Comparison of ENCODE assay signal across 18 cellular contexts in the genomic region with DNA sequence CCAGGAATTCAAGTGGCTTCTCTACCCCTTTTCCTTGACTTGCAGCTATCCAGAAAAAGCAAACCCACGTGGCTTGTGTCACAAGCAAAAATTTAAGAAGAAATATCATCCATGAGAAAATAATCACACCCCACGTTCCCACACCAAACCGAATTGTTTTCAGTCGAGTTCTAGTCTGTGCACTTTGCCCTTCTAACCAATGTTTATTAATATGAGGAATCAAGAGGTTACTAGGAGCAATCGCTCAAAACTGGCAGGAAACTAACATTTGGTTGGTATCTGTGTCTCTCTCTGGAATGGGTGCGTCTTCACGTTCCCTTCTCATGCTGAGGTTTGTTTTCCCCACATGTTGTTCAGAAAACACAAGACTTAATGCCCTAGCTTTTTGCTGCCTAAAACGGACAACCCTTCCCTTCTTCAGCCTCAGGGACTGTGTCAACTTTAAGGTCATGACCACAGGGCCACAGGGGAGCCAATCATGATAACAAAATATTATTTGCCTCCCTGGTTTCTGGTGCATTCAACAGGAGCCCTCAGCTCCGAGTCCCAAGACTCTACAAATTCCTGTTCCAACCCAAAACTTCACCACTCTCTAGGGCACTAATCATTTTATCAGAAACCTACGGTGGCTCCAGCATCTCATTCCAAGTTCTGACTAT. TPM values are rescaled to one million over a fixed set of nuclear protein-coding genes. Genes with fewer than 3 reads are reported as not detected.
A peak's percentile ranks its signal among the peaks of the same experiment; 100 is the strongest.
DNase-seq lines count a peak whose midpoint lies in the region; ATAC-seq lines count a peak whose summit lies in the region.
"Had no signal": no experiment of that assay in that cellular context is flagged by ENCODE, and none has a peak within 500 bp of the region (broad histone marks: within the 10 kb centered on the region; RNA-seq: fewer than 3 reads in every experiment).

No MANE protein-coding gene starts in this region.

- peaks cover 5 to 9% of the 10 kb centered on the region in 2 donors for H3K27me3 Mint-ChIP-seq in effector memory CD8-positive, alpha-beta T cell
- peaks cover 3% of the 10 kb centered on the region for H3K27me3 Mint-ChIP-seq in activated CD4-positive, alpha-beta T cell treated with anti-CD3 and anti-CD28 coated beads, Interleukin-2, amount 10 ng/mL, durations not matched to agents 7 days and 5 days

- H3K9me3 ChIP-seq in adipocyte (ENCODE audit: control insufficient read depth, low read length) = no peaks in the 10 kb centered on the region
- H3K9me3 ChIP-seq: BE2C had no signal

- H3K4me3 ChIP-seq in ACC112 (ENCODE audit: low read depth, low read length) (no peak overlapping the region), adipocyte (ENCODE audit: low read length) (no peak overlapping the region)
- H3K4me3 ChIP-seq: GM12878 had no signal

- CTCF ChIA-PET in activated CD4-positive, alpha-beta T cell treated with anti-CD3 and anti-CD28 coated beads, Interleukin-2, amount 10 ng/mL, durations not matched to agents 7 days and 5 days (lab: Charles Lee) = no interaction called here

- H3K27ac Mint-ChIP-seq in effector memory CD8-positive, alpha-beta T cell = no peak overlapping the region
- H3K27ac Mint-ChIP-seq in activated CD4-positive, alpha-beta T cell treated with anti-CD3 and anti-CD28 coated beads, Interleukin-2, amount 10 ng/mL, durations not matched to agents 7 days and 5 days = no peak overlapping the region
- H3K27ac Mint-ChIP-seq: CD4-positive, alpha-beta memory T cell had no signal

- H3K4me1 Mint-ChIP-seq in effector memory CD8-positive, alpha-beta T cell (ENCODE audit: low read depth in 2 of 2) = no peaks in the 10 kb centered on the region
- H3K4me1 Mint-ChIP-seq in activated CD4-positive, alpha-beta T cell treated with anti-CD3 and anti-CD28 coated beads, Interleukin-2, amount 10 ng/mL, durations not matched to agents 7 days and 5 days = no peaks in the 10 kb centered on the region
- H3K4me1 Mint-ChIP-seq: CD4-positive, alpha-beta memory T cell had no signal

- H3K9me3 Mint-ChIP-seq in effector memory CD8-positive, alpha-beta T cell = no peaks in the 10 kb centered on the region
- H3K9me3 Mint-ChIP-seq in activated CD4-positive, alpha-beta T cell treated with anti-CD3 and anti-CD28 coated beads, Interleukin-2, amount 10 ng/mL, durations not matched to agents 7 days and 5 days = no peaks in the 10 kb centered on the region

- H3K9ac ChIP-seq in adipocyte (ENCODE audit: low read length) = peak overlapping the region; percentile 17

- no peaks in the 10 kb centered on the region for H3K36me3 Mint-ChIP-seq in effector memory CD8-positive, alpha-beta T cell (ENCODE audit: insufficient read depth)
- no peaks in the 10 kb centered on the region for H3K36me3 Mint-ChIP-seq in activated CD4-positive, alpha-beta T cell treated with anti-CD3 and anti-CD28 coated beads, Interleukin-2, amount 10 ng/mL, durations not matched to agents 7 days and 5 days (ENCODE audit: low read depth)
- H3K36me3 Mint-ChIP-seq: CD4-positive, alpha-beta memory T cell had no signal

- H3K4me1 ChIP-seq in ACC112 (ENCODE audit: control insufficient read depth, insufficient read depth, low read length, unreplicated experiment) = peaks cover 49% of the 10 kb centered on the region
- H3K4me1 ChIP-seq in adipocyte (ENCODE audit: control insufficient read depth, insufficient read depth, low read length) = peaks cover 59% of the 10 kb centered on the region
- H3K4me1 ChIP-seq: BE2C had no signal

- POLR2A ChIA-PET in activated CD4-positive, alpha-beta T cell treated with anti-CD3 and anti-CD28 coated beads, Interleukin-2, amount 10 ng/mL, durations not matched to agents 7 days and 5 days (lab: Charles Lee) = no interaction called here

- peak overlapping the region; percentile 97 for H3K27ac ChIP-seq in ACC112 (ENCODE audit: low read depth, low read length)
- H3K27ac ChIP-seq: RWPE1 had no signal

- no peak overlapping the region for H2AFZ ChIP-seq in ACC112 (ENCODE audit: low read length, unreplicated experiment)

- H3K36me3 ChIP-seq in ACC112 (ENCODE audit: insufficient read depth, low read length) = no peaks in the 10 kb centered on the region
- H3K36me3 ChIP-seq in adipocyte (ENCODE audit: control insufficient read depth, insufficient read depth, low read length, severe bottlenecking) = no peaks in the 10 kb centered on the region
- H3K36me3 ChIP-seq: BE2C had no signal

- H3K27me3 ChIP-seq in ACC112 (ENCODE audit: insufficient read depth, low read length) (no peaks in the 10 kb centered on the region), adipocyte (replicated peaks; ENCODE audit: control insufficient read depth, insufficient read depth, low read length) (no peaks in the 10 kb centered on the region)
- H3K27me3 ChIP-seq: BE2C had no signal

- no peak for DNase-seq in adipocyte (ENCODE audit: low read depth)
- peak; percentile 36 for DNase-seq in fibroblast of peridontal ligament (ENCODE audit: extremely low read depth)
- no peak for DNase-seq in sciatic nerve (ENCODE audit: low spot score)
- DNase-seq in effector memory CD8-positive, alpha-beta T cell = no peak
- DNase-seq in activated CD4-positive, alpha-beta T cell treated with anti-CD3 and anti-CD28 coated beads, Interleukin-2, amount 10 ng/mL, durations not matched to agents 7 days and 5 days = no peak
- no peak for DNase-seq in NCI-H146 treated with DMSO at 0.1 percent for 48 hours (lab: John Stamatoyannopoulos, UW; ENCODE audit: unreplicated experiment)
- DNase-seq: BE2C; CD4-positive, alpha-beta memory T cell; DMS79; HCEC 1CT; MV-4-11; NCI-H1436 treated with DMSO at 0.1 percent for 48 hours; NCI-H226; NCI-H526 treated with DMSO at 0.1 percent for 48 hours had no signal

- H3K79me2 ChIP-seq in ACC112 (ENCODE audit: control insufficient read depth, insufficient read depth, low read length, unreplicated experiment) = no peaks in the 10 kb centered on the region

- ATAC-seq in sciatic nerve (peak; percentile 66), HG03196 (IDR thresholded peaks at IDR 0.05; ENCODE audit: unreplicated experiment) (no peak)
- no peak for ATAC-seq in effector memory CD8-positive, alpha-beta T cell (replicated peaks)
- ATAC-seq: GM12878 had no signal

- no peak overlapping the region for H3K4me3 Mint-ChIP-seq in effector memory CD8-positive, alpha-beta T cell
- no peak overlapping the region for H3K4me3 Mint-ChIP-seq in activated CD4-positive, alpha-beta T cell treated with anti-CD3 and anti-CD28 coated beads, Interleukin-2, amount 10 ng/mL, durations not matched to agents 7 days and 5 days
- H3K4me3 Mint-ChIP-seq: CD4-positive, alpha-beta memory T cell had no signal

- intact Hi-C loops in sciatic nerve (cut with DNase I) = no loop called here

RNA-seq across cellular contexts. Expression of gene LMCD1, which starts 41.4 kb away (rescaled TPM):
- 68.7 TPM for total RNA-seq in sciatic nerve
- 1 to 10 TPM in 1 of 2 experiments, under 1 TPM in 1; 0.99 to 1.1 TPM for total RNA-seq in activated CD4-positive, alpha-beta T cell treated with anti-CD3 and anti-CD28 coated beads, Interleukin-2, amount 10 ng/mL, durations not matched to agents 7 days and 5 days

Comparison
In these comparisons a context has a peak if more than half of its experiments do, and no peak if none do; other contexts are left out.
1. RNA of gene LMCD1, which starts 41.4 kb away (total RNA-seq): 68.7 TPM in sciatic nerve (single experiment); 0.99 to 1.1 TPM in activated CD4-positive, alpha-beta T cell treated with anti-CD3 and anti-CD28 coated beads, Interleukin-2, amount 10 ng/mL, durations not matched to agents 7 days and 5 days; every median in the first group is over 10 times any median in the second.